ENCODE assay signal across 10 cellular contexts in genomic region chr17:37741334-37742113, GRCh38. TPM values are rescaled to one million over a fixed set of nuclear protein-coding genes. Genes with fewer than 3 reads are reported as not detected.
DNase-seq lines count a peak whose midpoint lies in the region; ATAC-seq, FAIRE-seq and TF ChIP-seq lines count a peak whose summit lies in the region.
"Had no signal": no experiment of that assay in that cellular context is flagged by ENCODE, and none has a peak within 500 bp of the region (broad histone marks: within the 10 kb centered on the region; RNA-seq: fewer than 3 reads in every experiment).

No MANE protein-coding gene starts in this region.

- H3K27me3 ChIP-seq in adipocyte (replicated peaks; ENCODE audit: control insufficient read depth, insufficient read depth, low read length) (peaks cover 80% of the 10 kb centered on the region), HepG2 (ENCODE audit: control insufficient read depth in 1 of 2, insufficient read depth in 2 of 2, low read length in 2 of 2) (no peaks in the 10 kb centered on the region; a peak in 1 of 5 replicates), stomach (peaks cover 17 to 100% (median 59%) of the 10 kb centered on the region in 3 donors)

- no peak for ATAC-seq in HepG2

- TF ChIP-seq EP300 in HepG2 (IDR thresholded peaks at IDR 0.05; ENCODE audit: low read depth in 2 of 2, low read length in 2 of 2) (no peak), HepG2 (CRISPR knock-in tag; IDR thresholded peaks at IDR 0.05; ENCODE audit: borderline replicate concordance) (no peak), stomach (IDR thresholded peaks at IDR 0.05) (no peak)

- H3K4me1 ChIP-seq in adipocyte (ENCODE audit: control insufficient read depth, insufficient read depth, low read length) (peaks cover 11% of the 10 kb centered on the region), HepG2 (ENCODE audit: insufficient read depth, low read length) (peaks cover 20% of the 10 kb centered on the region), stomach (peaks cover 34 to 57% (median 39%) of the 10 kb centered on the region in 4 donors)
- H3K4me1 ChIP-seq: BLaER1 had no signal

- H3K36me3 ChIP-seq in adipocyte (ENCODE audit: control insufficient read depth, insufficient read depth, low read length, severe bottlenecking) (no peaks in the 10 kb centered on the region), HepG2 (replicated peaks in 1 of 2; ENCODE audit: control insufficient read depth in 1 of 2, insufficient read depth in 2 of 2, low read length in 2 of 2) (peaks cover 5 to 15% of the 10 kb centered on the region in 2 experiments), stomach (peaks cover 0 to under 1% (median 0%) of the 10 kb centered on the region in 4 donors)
- H3K36me3 ChIP-seq: BLaER1 had no signal

- no peak for TF ChIP-seq RAD21 in HepG2 (CRISPR knock-in tag; IDR thresholded peaks at IDR 0.05)

- H3K36me3 Mint-ChIP-seq in activated T-cell treated with anti-CD3 and anti-CD28 coated beads, Interleukin-2, amount 50 U/mL, for 24 hours (ENCODE audit: low read depth): no peaks in the 10 kb centered on the region

- peaks cover 91% of the 10 kb centered on the region for H3K27me3 Mint-ChIP-seq in activated T-cell treated with anti-CD3 and anti-CD28 coated beads, Interleukin-2, amount 50 U/mL, for 24 hours

- 5% methylated on average over 14 of the region's 21 CpGs for WGBS in HepG2 (ENCODE audit: low lambda C conversion rate)
- 5 to 10% (median 8%) methylated on average over 21 of the region's 21 CpGs for WGBS in stomach, 5 donors

- TF ChIP-seq CTCF in HepG2 (CRISPR knock-in tag; IDR thresholded peaks at IDR 0.05): no peak
- no peak for TF ChIP-seq CTCF in stomach (IDR thresholded peaks at IDR 0.05)

- H3K9me3 ChIP-seq in adipocyte (ENCODE audit: control insufficient read depth, low read length) (no peaks in the 10 kb centered on the region), HepG2 (ENCODE audit: low read length) (no peaks in the 10 kb centered on the region), stomach (no peaks in the 10 kb centered on the region)

- TF ChIP-seq POLR2A in HepG2 (IDR thresholded peaks at IDR 0.05; ENCODE audit: insufficient read depth in 1 of 2, low read depth in 2 of 2, low read length in 2 of 2) (0 out of 4 replicates have a peak, but pooled peaks of 1 of the 2 experiments have one; percentile 21), stomach (IDR thresholded peaks at IDR 0.05) (no peak)

- no peak overlapping the region for H3K27ac Mint-ChIP-seq in activated T-cell treated with anti-CD3 and anti-CD28 coated beads, Interleukin-2, amount 50 U/mL, for 24 hours

- intact Hi-C loops in HepG2 (cut with micrococcal nuclease; ENCODE audit: unreplicated experiment) (loop anchor here (2.0 to 10.0 kb wide), 3 partner anchors 41 to 91 kb away; no protein-coding TSS in a partner anchor), stomach (cut with DNase I; ENCODE audit: low total_unique reads) (no loop called here)

- peaks cover 49% of the 10 kb centered on the region for H3K79me2 ChIP-seq in HepG2 (ENCODE audit: insufficient read depth, low read length)

- POLR2A ChIA-PET in HepG2 (lab: Yijun Ruan, JAX): interaction anchor here (1.3 to 6.0 kb wide), 4 partner anchors 25 to 52 kb away, joined by 6 to 79 read pairs (median 14); no protein-coding TSS in a partner anchor

- H3K9ac ChIP-seq in adipocyte (ENCODE audit: low read length): no peak overlapping the region
- peak overlapping the region; percentile 93 for H3K9ac ChIP-seq in HepG2 (ENCODE audit: insufficient read depth, low read depth, low read length)
- H3K9ac ChIP-seq: BLaER1 had no signal

- H3K4me3 ChIP-seq in adipocyte (ENCODE audit: low read length) (peak overlapping the region; percentile 67), HepG2 (replicated peaks in 1 of 3; ENCODE audit: insufficient read depth in 1 of 3, low read depth in 2 of 3, low read length in 3 of 3) (peak overlapping the region; percentile 77 to 89 (median 80)), stomach (peak overlapping the region; percentile 45 to 54 (median 48))
- H3K4me3 ChIP-seq: BLaER1 had no signal

- CTCF ChIA-PET in HepG2 (lab: Yijun Ruan, JAX; ENCODE audit: low intra/inter-chr PET ratio, low total read pairs): no interaction called here

- DNase-seq in activated T-cell treated with anti-CD3 and anti-CD28 coated beads, Interleukin-2, amount 50 U/mL, for 24 hours: no peak
- no peak for DNase-seq in activated T-cell treated with anti-CD3 and anti-CD28 coated beads, Interleukin-2, amount 50 U/mL, for 48 hours
- DNase-seq in adipocyte (ENCODE audit: low read depth) (no peak), HepG2 (ENCODE audit: low spot score) (no peak), stomach (no peak), CD1c-positive myeloid dendritic cell (ENCODE audit: extremely low spot score) (no peak), NCI-H1930 (lab: John Stamatoyannopoulos, UW) (no peak)
- no peak for DNase-seq in activated CD8-positive, alpha-beta memory T cell treated with anti-CD3 and anti-CD28 coated beads, Interleukin-2, amount 50 U/mL, for 48 hours
- DNase-seq: activated effector memory CD4-positive, alpha-beta T cell treated with Interleukin-2 at 50 U/mL for 16 hours had no signal

- peak overlapping the region; percentile 77 for H3K4me2 ChIP-seq in HepG2 (ENCODE audit: low read depth, low read length)
- H3K4me2 ChIP-seq: BLaER1 had no signal

- peak overlapping the region; percentile 33 for H3K4me3 Mint-ChIP-seq in activated T-cell treated with anti-CD3 and anti-CD28 coated beads, Interleukin-2, amount 50 U/mL, for 24 hours

- H4K20me1 ChIP-seq in HepG2 (ENCODE audit: insufficient read depth, low read length): no peaks in the 10 kb centered on the region

- peak overlapping the region; percentile 94 for H3K27ac ChIP-seq in HepG2 (ENCODE audit: extremely low read length, insufficient read depth, low read length)
- H3K27ac ChIP-seq in stomach: peak overlapping the region; percentile 87 to 93 (median 89)
- H3K27ac ChIP-seq: BLaER1 had no signal

- no peak for FAIRE-seq in HepG2 (lab: Jason Lieb, UNC)

- H3K4me1 Mint-ChIP-seq in activated T-cell treated with anti-CD3 and anti-CD28 coated beads, Interleukin-2, amount 50 U/mL, for 24 hours (ENCODE audit: low read depth): peaks cover 29% of the 10 kb centered on the region

- BruUV-seq in HepG2 (replicated peaks; lab: Mats Ljungman, UMichigan): no TSS peak

- H3K9me3 Mint-ChIP-seq in activated T-cell treated with anti-CD3 and anti-CD28 coated beads, Interleukin-2, amount 50 U/mL, for 24 hours: no peaks in the 10 kb centered on the region

- no peak overlapping the region for H2AFZ ChIP-seq in HepG2 (ENCODE audit: low read length)

- in situ Hi-C loops in HepG2 (cut with HindIII; ENCODE audit: extremely low pct_ligation_motif_present, low pct_unique_long_range_greater_than_20kb): loop anchor here (5.0 to 10.0 kb wide), 2 partner anchors 34 to 97 kb away; partner anchors contain the start of gene DDX52

TF ChIP-seq in HepG2, 621 proteins besides CTCF, POLR2A, EP300 and RAD21 (continues in another document):
- TF ChIP-seq CEBPZ (IDR thresholded peaks at IDR 0.05; ENCODE audit: low read length) (no peak), NAIF1 (CRISPR knock-in tag; IDR thresholded peaks at IDR 0.05; ENCODE audit: borderline replicate concordance) (no peak)

RNA-seq across cellular contexts. Expression of gene HNF1B, which starts 3.3 kb away (rescaled TPM):
- total RNA-seq in HepG2 (2016; rRNA removed; fragmentation: Illumina TruSeq; extraction: Trizol) (1.8 and 1.9 TPM in 2 replicates), stomach (10 to 100 TPM in 2 of 5 donors, 1 to 10 TPM in 2, under 1 TPM in 1; 0.58 to 19.2 (median 7.7) TPM)
- 0.71 TPM in 2 replicates for total RNA-seq in HepG2 (2016; cell fraction: cytosol; rRNA removed; fragmentation: Illumina TruSeq; extraction: Trizol; ENCODE audit: low read depth)
- 1.8 and 2.1 TPM in 2 replicates for total RNA-seq in HepG2 (2016; cell fraction: insoluble cytoplasmic fraction; rRNA removed; fragmentation: Illumina TruSeq; extraction: Trizol)
- 1.4 and 1.5 TPM in 2 replicates for total RNA-seq in HepG2 (2016; cell fraction: membrane; rRNA removed; fragmentation: Illumina TruSeq; extraction: Trizol)
- 2.8 and 3.7 TPM in 2 replicates for total RNA-seq in HepG2 (2016; cell fraction: nucleus; rRNA removed; fragmentation: Illumina TruSeq; extraction: Trizol)
- polyA plus RNA-seq in HepG2 (2011; rRNA removed) (4.3 and 5.3 TPM in 2 replicates), stomach (1 to 10 TPM; 4.4 to 7.3 (median 6.7) TPM)
- 4.9 and 7.0 TPM in 2 replicates for polyA plus RNA-seq in HepG2 (2011; cell fraction: cytosol; rRNA removed)
- polyA plus RNA-seq in HepG2 (2011; cell fraction: nucleus; rRNA removed): 6.6 and 9.3 TPM in 2 replicates
- polyA plus RNA-seq in HepG2 (2012): 6.9 and 8.5 TPM in 2 replicates
- 0.77 and 0.84 TPM in 2 replicates for polyA plus RNA-seq in HepG2 (2016; cell fraction: cytosol; fragmentation: Illumina TruSeq; extraction: Trizol; ENCODE audit: low read depth)
- polyA plus RNA-seq in HepG2 (2016; cell fraction: insoluble cytoplasmic fraction; fragmentation: Illumina TruSeq; extraction: Trizol; ENCODE audit: low read depth): 3.8 and 5.8 TPM in 2 replicates
- 2.1 and 2.2 TPM in 2 replicates for polyA plus RNA-seq in HepG2 (2016; cell fraction: membrane; fragmentation: Illumina TruSeq; extraction: Trizol; ENCODE audit: low read depth)
- 7.4 and 7.8 TPM in 2 replicates for polyA plus RNA-seq in HepG2 (2016; cell fraction: nucleus; fragmentation: Illumina TruSeq; extraction: Trizol; ENCODE audit: insufficient read depth, low read depth)
- 10.9 TPM in 1 of 2 replicates, not detected in the other for polyA minus RNA-seq in HepG2 (2011; rRNA and poly(A)+ RNA removed; ENCODE audit: low replicate concordance)
- polyA minus RNA-seq in HepG2 (2011; cell fraction: cytosol; rRNA and poly(A)+ RNA removed): 3.4 and 5.0 TPM in 2 replicates
- 8.7 and 9.5 TPM in 2 replicates for polyA minus RNA-seq in HepG2 (2011; cell fraction: nucleus; rRNA and poly(A)+ RNA removed)
